ENCODE assay signal across 27 cellular contexts in genomic region chr5:177109810-177110209, GRCh38. TPM values are rescaled to one million over a fixed set of nuclear protein-coding genes. Genes with fewer than 3 reads are reported as not detected.
DNase-seq lines count a peak whose midpoint lies in the region; ATAC-seq and TF ChIP-seq lines count a peak whose summit lies in the region.
"Had no signal": no experiment of that assay in that cellular context is flagged by ENCODE, and none has a peak within 500 bp of the region (broad histone marks: within the 10 kb centered on the region; RNA-seq: fewer than 3 reads in every experiment).

No MANE protein-coding gene starts in this region.

- intact Hi-C loops in right lobe of liver (cut with DNase I) (loop anchor here (5.0 kb wide), 1 partner anchor 38 kb away; no protein-coding TSS in a partner anchor), testis (cut with DNase I; ENCODE audit: low total_unique reads) (loop anchor here (10.0 kb wide), 1 partner anchor 195 kb away; the partner anchor contains the start of genes PRELID1 and RAB24)

- H3K9me3 ChIP-seq in SK-N-SH (no peaks in the 10 kb centered on the region), right lobe of liver (no peaks in the 10 kb centered on the region), testis (no peaks in the 10 kb centered on the region)
- H3K9me3 ChIP-seq: esophagus muscularis mucosa, spleen, suprapubic skin had no signal

- H2AFZ ChIP-seq in SK-N-SH (ENCODE audit: low read depth): no peak overlapping the region
- H2AFZ ChIP-seq: GM23248 had no signal

- WGBS in SK-N-SH (ENCODE audit: low lambda C conversion rate): 82% methylated on average over 9 of the region's 9 CpGs
- 32% methylated on average over 9 of the region's 9 CpGs for WGBS in right lobe of liver (ENCODE audit: insufficient coverage, low coverage, low lambda C conversion rate, missing lambda C conversion rate)
- 32 to 41% methylated on average over 9 of the region's 9 CpGs for WGBS in testis, 2 donors

- H3K36me3 ChIP-seq in SK-N-SH (replicated peaks in 1 of 2; ENCODE audit: control insufficient read depth in 1 of 2, insufficient read depth in 2 of 2, low read length in 1 of 2) (no peaks in the 10 kb centered on the region), right lobe of liver (no peaks in the 10 kb centered on the region), testis (ENCODE audit: low read depth, missing control alignments) (no peaks in the 10 kb centered on the region)
- H3K36me3 ChIP-seq: cardiac muscle cell, esophagus muscularis mucosa, spleen, suprapubic skin had no signal

- H3K9ac ChIP-seq in SK-N-SH: no peak overlapping the region
- H3K9ac ChIP-seq: GM23248 had no signal

- H3K9me2 ChIP-seq in SK-N-SH: no peaks in the 10 kb centered on the region

- H3K27ac ChIP-seq in SK-N-SH (ENCODE audit: low read depth in 2 of 2, low read length in 1 of 2) (no peak overlapping the region), right lobe of liver (peak overlapping the region in 1 of 3 donors; percentile 47), testis (no peak overlapping the region)
- H3K27ac ChIP-seq: cardiac muscle cell, esophagus muscularis mucosa, foreskin keratinocyte, GM23248, spleen, suprapubic skin had no signal

- H3K79me2 ChIP-seq in SK-N-SH (ENCODE audit: insufficient read depth): no peaks in the 10 kb centered on the region

- CTCF ChIA-PET in SK-N-SH (lab: Yijun Ruan, JAX): interaction anchor here (0.6 to 7.6 kb wide), 7 partner anchors 9 to 451 kb away, joined by 3 to 141 read pairs (median 69); partner anchors contain the start of genes FGFR4 and ZNF346

- H3K27me3 ChIP-seq in SK-N-SH (ENCODE audit: insufficient read depth) (no peaks in the 10 kb centered on the region), right lobe of liver (no peaks in the 10 kb centered on the region), testis (no peaks in the 10 kb centered on the region)
- H3K27me3 ChIP-seq: foreskin keratinocyte, suprapubic skin had no signal

- H3K4me2 ChIP-seq in SK-N-SH: no peak overlapping the region

- H3K4me3 ChIP-seq in SK-N-SH (ENCODE audit: low read depth in 2 of 2, low read length in 1 of 2) (no peak overlapping the region), right lobe of liver (no peak overlapping the region), testis (no peak overlapping the region)
- H3K4me3 ChIP-seq: cardiac muscle cell, esophagus muscularis mucosa, GM23248, spleen, suprapubic skin had no signal

- TF ChIP-seq EP300 in SK-N-SH (IDR thresholded peaks at IDR 0.05; ENCODE audit: borderline replicate concordance in 1 of 2, low read depth in 1 of 2, low read length in 1 of 2): no peak

- no peaks in the 10 kb centered on the region for H3F3A ChIP-seq in SK-N-SH (replicated peaks; ENCODE audit: insufficient read depth)

- ATAC-seq in SK-N-SH treated with all-trans-retinoic acid at 6 μM for 48 hours (no peak), right lobe of liver (peak; percentile 27 to 58 (median 48))
- ATAC-seq: foreskin keratinocyte, T-helper 17 cell had no signal

- POLR2A ChIA-PET in SK-N-SH (lab: Yijun Ruan, JAX): no interaction called here

- no peak for TF ChIP-seq CTCF in SK-N-SH (IDR thresholded peaks at IDR 0.05)
- TF ChIP-seq CTCF in right lobe of liver (IDR thresholded peaks at IDR 0.05): no peak
- TF ChIP-seq CTCF in testis (IDR thresholded peaks at IDR 0.05): no peak

- TF ChIP-seq POLR2A in right lobe of liver (IDR thresholded peaks at IDR 0.05): no peak
- no peak for TF ChIP-seq POLR2A in testis (IDR thresholded peaks at IDR 0.05)

- no peaks in the 10 kb centered on the region for H4K20me1 ChIP-seq in SK-N-SH (ENCODE audit: insufficient read depth)

- no peak for TF ChIP-seq RAD21 in SK-N-SH (IDR thresholded peaks at IDR 0.05; ENCODE audit: low read length)

- H3K4me1 ChIP-seq in SK-N-SH (ENCODE audit: control insufficient read depth in 1 of 2, insufficient read depth in 2 of 2, low read depth in 1 of 2, low read length in 1 of 2) (no peaks in the 10 kb centered on the region; a peak in 1 of 4 replicates), right lobe of liver (peaks cover 0 to 28% (median 6%) of the 10 kb centered on the region in 4 donors), testis (peaks cover 16% of the 10 kb centered on the region)
- H3K4me1 ChIP-seq: foreskin keratinocyte had no signal

- DNase-seq in SK-N-SH (peak; percentile 27), ecto neural progenitor cell (ENCODE audit: low spot score) (peak; percentile 46), right lobe of liver (no peak), testis (peak; percentile 64), NCI-H82 (lab: John Stamatoyannopoulos, UW) (no peak), A172 (ENCODE audit: low spot score) (no peak), germinal center (ENCODE audit: low spot score) (no peak)
- DNase-seq: 8988T; activated CD4-positive, alpha-beta memory T cell treated with anti-CD3 and anti-CD28 coated beads, Interleukin-2, amount 10 ng/mL, durations not matched to agents 7 days and 5 days; activated CD4-positive, alpha-beta T cell treated with anti-CD3 and anti-CD28 coated beads for 1 hour; activated effector memory CD4-positive, alpha-beta T cell treated with Interleukin-2 at 50 U/mL for 16 hours; anterior cingulate cortex; CD4-positive, alpha-beta T cell; cortex of kidney; foreskin keratinocyte; GM23248; mesenchymal stem cell; NCI-H1105 treated with DMSO at 0.1 percent for 48 hours; NCI-H2029; NCI-H526; nucleus accumbens; spleen; T-helper 17 cell had no signal

TF ChIP-seq in SK-N-SH, 30 proteins besides CTCF, POLR2A, EP300 and RAD21 (continues in another document):
- no peak for TF ChIP-seq SMC3 (IDR thresholded peaks at IDR 0.05; ENCODE audit: low read depth, low read length)
- TF ChIP-seq USF1 (IDR thresholded peaks at IDR 0.05; ENCODE audit: borderline replicate concordance, low read depth): no peak
- TF ChIP-seq IRF3 (IDR thresholded peaks at IDR 0.05; ENCODE audit: low read depth, low read length): no peak
- no peak for TF ChIP-seq MEF2A (IDR thresholded peaks at IDR 0.05; ENCODE audit: borderline replicate concordance, low read depth)
- TF ChIP-seq CHD2 (IDR thresholded peaks at IDR 0.05; ENCODE audit: low read length, partially characterized antibody): no peak
- no peak for TF ChIP-seq RXRA (IDR thresholded peaks at IDR 0.05; ENCODE audit: borderline replicate concordance, low read depth)
- no peak for TF ChIP-seq JUND (IDR thresholded peaks at IDR 0.05)
- TF ChIP-seq ELF1 (IDR thresholded peaks at IDR 0.05): no peak

TF ChIP-seq in SK-N-SH treated with all-trans-retinoic acid at 6 μM for 48 hours, 23 proteins besides CTCF, POLR2A, EP300 and RAD21:
- TF ChIP-seq OSR1 (CRISPR knock-in tag; IDR thresholded peaks at IDR 0.05): no peak

RNA-seq across cellular contexts. Expression of gene FGFR4, which starts 23.1 kb away (rescaled TPM):
- polyA plus RNA-seq in SK-N-SH (2012; rRNA removed): 4.4 and 5.6 TPM in 2 replicates
- polyA plus RNA-seq in SK-N-SH (2012; cell fraction: cytosol; rRNA removed): 1.8 and 2.8 TPM in 2 replicates
- polyA plus RNA-seq in SK-N-SH (2012; cell fraction: nucleus; rRNA removed): 10.5 and 11.3 TPM in 2 replicates
- total RNA-seq in right lobe of liver: 10 to 100 TPM; 38.9 to 73.3 (median 55.1) TPM
- total RNA-seq in testis: 10 to 100 TPM in 1 of 2 donors, 1 to 10 TPM in 1; 9.7 to 10.3 TPM
- polyA plus RNA-seq in testis (ENCODE audit: insufficient read depth, low read depth, low replicate concordance): 7.8 TPM
- 9.1 and 10.7 TPM in 2 replicates for total RNA-seq in A172 (2014; rRNA removed; shearing (Covaris generic))
- total RNA-seq: GM23248 had no signal

RNA-seq across cellular contexts. Expression of gene NSD1, which starts 23.8 kb away (rescaled TPM):
- polyA plus RNA-seq in SK-N-SH (2012; rRNA removed): 6.7 and 9.0 TPM in 2 replicates
- polyA plus RNA-seq in SK-N-SH (2012; cell fraction: cytosol; rRNA removed): 6.6 and 7.0 TPM in 2 replicates
- polyA plus RNA-seq in SK-N-SH (2012; cell fraction: nucleus; rRNA removed): 9.5 and 14.4 TPM in 2 replicates
- total RNA-seq in right lobe of liver: 10 to 100 TPM; 13.1 to 33.1 (median 23.6) TPM
- total RNA-seq in testis: 10 to 100 TPM; 71.2 to 86.6 TPM
- polyA plus RNA-seq in testis (ENCODE audit: insufficient read depth, low read depth, low replicate concordance): 66.0 TPM
- 39.9 and 48.6 TPM in 2 replicates for total RNA-seq in A172 (2014; rRNA removed; shearing (Covaris generic))

Comparison
In these comparisons a context has a peak if more than half of its experiments do, and no peak if none do; other contexts are left out.
1. DNase-seq: peak in SK-N-SH (single experiment), ecto neural progenitor cell (single experiment) and testis (single experiment); none in right lobe of liver (0 of 3), NCI-H82 (single experiment), A172 (single experiment) and germinal center (single experiment).